In the genomic region with DNA sequence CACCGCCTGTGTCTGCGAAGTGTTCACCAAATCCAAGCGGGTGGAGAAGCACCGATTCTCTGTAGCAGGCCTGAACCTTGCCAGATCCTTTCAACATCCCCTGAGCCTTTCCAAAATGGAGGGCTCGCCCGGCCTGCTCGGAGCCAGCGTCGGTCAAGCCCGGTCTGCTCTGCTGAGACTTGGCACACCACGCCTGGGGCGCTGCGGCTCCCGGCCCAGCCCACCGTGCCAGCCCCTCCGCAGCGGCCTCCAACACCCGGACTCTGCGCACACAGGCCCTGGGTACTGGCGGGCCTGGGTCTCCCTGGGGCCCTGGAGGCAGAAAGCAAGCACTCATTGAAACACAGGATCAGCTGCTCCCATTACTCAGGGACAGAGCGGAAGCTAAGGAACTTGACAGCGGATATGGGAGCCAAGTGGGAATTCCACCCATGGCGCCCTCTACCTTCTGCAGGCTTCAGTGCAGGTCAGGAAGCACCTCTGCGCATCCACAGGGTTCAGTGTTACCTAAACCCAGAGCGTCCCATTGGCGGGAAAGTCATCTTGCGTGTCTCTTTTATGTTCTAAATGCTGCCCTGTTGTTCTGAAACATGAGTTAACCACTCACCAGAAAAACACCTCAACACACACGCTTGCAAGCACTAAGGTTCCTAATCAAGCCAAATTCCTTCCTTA, we compare ENCODE assay signal across 11 cellular contexts.
DNase-seq lines count a peak whose midpoint lies in the region; ATAC-seq and TF ChIP-seq lines count a peak whose summit lies in the region.
"Had no signal": no experiment of that assay in that cellular context is flagged by ENCODE, and none has a peak within 500 bp of the region (broad histone marks: within the 10 kb centered on the region; RNA-seq: fewer than 3 reads in every experiment).

No MANE protein-coding gene starts in this region.

- H3K79me2 ChIP-seq in SK-N-SH (ENCODE audit: insufficient read depth) (no peaks in the 10 kb centered on the region), OCI-LY1 (ENCODE audit: insufficient read depth, low read length) (no peaks in the 10 kb centered on the region)

- TF ChIP-seq RAD21 in SK-N-SH (IDR thresholded peaks at IDR 0.05; ENCODE audit: low read length), result peak; percentile 49

- TF ChIP-seq CTCF in SK-N-SH (IDR thresholded peaks at IDR 0.05) (peak; percentile 54), OCI-LY1 (IDR thresholded peaks at IDR 0.05; ENCODE audit: low read length) (peak; percentile 29), glutamatergic neuron (IDR thresholded peaks at IDR 0.05; ENCODE audit: partially characterized antibody, unreplicated experiment) (peak; percentile 66), stomach (IDR thresholded peaks at IDR 0.05) (peak in 5 of 7 experiments; percentile 15 to 34 (median 25))

- no peak overlapping the region for H3K27ac Mint-ChIP-seq in glutamatergic neuron (ENCODE audit: unreplicated experiment)
- no peak overlapping the region for H3K27ac Mint-ChIP-seq in activated CD4-positive, alpha-beta memory T cell treated with anti-CD3 and anti-CD28 coated beads for 36 hours

- DNase-seq in SK-N-SH, result peak; percentile 66
- peak; percentile 55 for DNase-seq in glutamatergic neuron
- no peak for DNase-seq in stomach
- no peak for DNase-seq in activated CD4-positive, alpha-beta memory T cell treated with anti-CD3 and anti-CD28 coated beads for 36 hours
- DNase-seq: activated CD4-positive, alpha-beta T cell treated with anti-CD3 and anti-CD28 coated beads for 1 hour; C1 segment of cervical spinal cord; stimulated activated CD4-positive, alpha-beta T cell treated with anti-CD3 and anti-CD28 coated beads, Interleukin-4, amount 100 ng/mL, for 1 hour had no signal

- peaks cover 6% of the 10 kb centered on the region for H3K27me3 Mint-ChIP-seq in glutamatergic neuron (ENCODE audit: unreplicated experiment)
- peaks cover 3% of the 10 kb centered on the region for H3K27me3 Mint-ChIP-seq in activated CD4-positive, alpha-beta memory T cell treated with anti-CD3 and anti-CD28 coated beads for 36 hours

- H3K27me3 ChIP-seq in SK-N-SH (ENCODE audit: insufficient read depth) (no peaks in the 10 kb centered on the region), OCI-LY1 (ENCODE audit: insufficient read depth, low read length) (no peaks in the 10 kb centered on the region), stomach (no peaks in the 10 kb centered on the region)

- no peaks in the 10 kb centered on the region for H3K36me3 Mint-ChIP-seq in glutamatergic neuron (ENCODE audit: unreplicated experiment)
- H3K36me3 Mint-ChIP-seq in activated CD4-positive, alpha-beta memory T cell treated with anti-CD3 and anti-CD28 coated beads for 36 hours, result no peaks in the 10 kb centered on the region

- H3K9me3 Mint-ChIP-seq in glutamatergic neuron (ENCODE audit: unreplicated experiment), result no peaks in the 10 kb centered on the region
- H3K9me3 Mint-ChIP-seq in activated CD4-positive, alpha-beta memory T cell treated with anti-CD3 and anti-CD28 coated beads for 36 hours, result no peaks in the 10 kb centered on the region

- H3K9ac ChIP-seq in SK-N-SH, result no peak overlapping the region
- H3K9ac ChIP-seq in OCI-LY1 (ENCODE audit: low read length), result no peak overlapping the region

- no peaks in the 10 kb centered on the region for H3K9me3 ChIP-seq in SK-N-SH
- H3K9me3 ChIP-seq in OCI-LY1 (ENCODE audit: low read length), result no peaks in the 10 kb centered on the region
- H3K9me3 ChIP-seq in stomach, result no peaks in the 10 kb centered on the region

- POLR2A ChIA-PET in SK-N-SH (lab: Yijun Ruan, JAX), result no interaction called here
- POLR2A ChIA-PET in activated CD4-positive, alpha-beta memory T cell treated with anti-CD3 and anti-CD28 coated beads for 36 hours (lab: Charles Lee), result no interaction called here

- H3K9me2 ChIP-seq in SK-N-SH, result no peaks in the 10 kb centered on the region
- no peaks in the 10 kb centered on the region for H3K9me2 ChIP-seq in OCI-LY1 (ENCODE audit: low read depth, low read length)

- H3K4me3 ChIP-seq in SK-N-SH (ENCODE audit: low read depth in 2 of 2, low read length in 1 of 2), result no peak overlapping the region
- H3K4me3 ChIP-seq in OCI-LY1 (ENCODE audit: low read depth, low read length, poor library complexity, severe bottlenecking), result no peak overlapping the region
- no peak overlapping the region for H3K4me3 ChIP-seq in stomach

- ATAC-seq in SK-N-SH treated with all-trans-retinoic acid at 6 μM for 48 hours (no peak), HG03159 (IDR thresholded peaks at IDR 0.05; ENCODE audit: unreplicated experiment) (no peak), GM19023 (IDR thresholded peaks at IDR 0.05; ENCODE audit: unreplicated experiment) (no peak)

- H3K36me3 ChIP-seq in SK-N-SH (replicated peaks in 1 of 2; ENCODE audit: control insufficient read depth in 1 of 2, insufficient read depth in 2 of 2, low read length in 1 of 2) (no peaks in the 10 kb centered on the region), OCI-LY1 (ENCODE audit: insufficient read depth, low read length) (no peaks in the 10 kb centered on the region), stomach (no peaks in the 10 kb centered on the region)

- TF ChIP-seq EP300 in SK-N-SH (IDR thresholded peaks at IDR 0.05; ENCODE audit: borderline replicate concordance in 1 of 2, low read depth in 1 of 2, low read length in 1 of 2), result no peak
- TF ChIP-seq EP300 in stomach (IDR thresholded peaks at IDR 0.05), result no peak

- H3K27ac ChIP-seq in SK-N-SH (ENCODE audit: low read depth in 2 of 2, low read length in 1 of 2), result no peak overlapping the region
- no peak overlapping the region for H3K27ac ChIP-seq in OCI-LY1 (ENCODE audit: low read depth, low read length, poor library complexity, severe bottlenecking)
- H3K27ac ChIP-seq in stomach, result peak overlapping the region in 1 of 5 donors; percentile 13

- H3K4me3 Mint-ChIP-seq in glutamatergic neuron (ENCODE audit: unreplicated experiment), result no peak overlapping the region
- H3K4me3 Mint-ChIP-seq in activated CD4-positive, alpha-beta memory T cell treated with anti-CD3 and anti-CD28 coated beads for 36 hours, result no peak overlapping the region

- H3K4me1 ChIP-seq in SK-N-SH (ENCODE audit: control insufficient read depth in 1 of 2, insufficient read depth in 2 of 2, low read depth in 1 of 2, low read length in 1 of 2) (peaks cover 4 to 14% of the 10 kb centered on the region in 2 experiments; a peak in 3 of 4 replicates), OCI-LY1 (ENCODE audit: insufficient read depth, low read length, severe bottlenecking) (no peaks in the 10 kb centered on the region), stomach (peaks cover 0 to 17% (median 8%) of the 10 kb centered on the region in 4 donors)

- 95% methylated on average over 26 of the region's 28 CpGs for WGBS in SK-N-SH (ENCODE audit: low lambda C conversion rate)
- WGBS in stomach, 5 donors, result 83 to 90% (median 89%) methylated on average over 26 to 28 of the region's 28 CpGs

- TF ChIP-seq POLR2A in stomach (IDR thresholded peaks at IDR 0.05), result no peak

- CTCF ChIA-PET in SK-N-SH (lab: Yijun Ruan, JAX), result interaction anchor here (0.6 to 1.6 kb wide), 4 partner anchors 11 to 868 kb away, joined by 3 to 4 read pairs (median 3); no protein-coding TSS in a partner anchor
- CTCF ChIA-PET in activated CD4-positive, alpha-beta memory T cell treated with anti-CD3 and anti-CD28 coated beads for 36 hours (lab: Charles Lee), result no interaction called here

- H3F3A ChIP-seq in SK-N-SH (replicated peaks; ENCODE audit: insufficient read depth), result no peaks in the 10 kb centered on the region
- H3F3A ChIP-seq in OCI-LY1 (ENCODE audit: insufficient read depth, low read length), result no peaks in the 10 kb centered on the region

- intact Hi-C loops in stomach (cut with DNase I; ENCODE audit: low total_unique reads), result no loop called here
- intact Hi-C loops in activated CD4-positive, alpha-beta memory T cell treated with anti-CD3 and anti-CD28 coated beads for 36 hours (cut with micrococcal nuclease), result no loop called here

- H3K4me1 Mint-ChIP-seq in glutamatergic neuron (ENCODE audit: low read depth, unreplicated experiment), result peaks cover 13% of the 10 kb centered on the region
- no peaks in the 10 kb centered on the region for H3K4me1 Mint-ChIP-seq in activated CD4-positive, alpha-beta memory T cell treated with anti-CD3 and anti-CD28 coated beads for 36 hours (ENCODE audit: low read depth)

- H2AFZ ChIP-seq in SK-N-SH (ENCODE audit: low read depth), result no peak overlapping the region
- H2AFZ ChIP-seq in OCI-LY1 (ENCODE audit: low read length), result no peak overlapping the region

- H4K20me1 ChIP-seq in SK-N-SH (ENCODE audit: insufficient read depth), result no peaks in the 10 kb centered on the region
- no peaks in the 10 kb centered on the region for H4K20me1 ChIP-seq in OCI-LY1 (ENCODE audit: insufficient read depth, low read length)

- H3K4me2 ChIP-seq in SK-N-SH, result no peak overlapping the region
- no peak overlapping the region for H3K4me2 ChIP-seq in OCI-LY1 (ENCODE audit: low read length)

TF ChIP-seq in SK-N-SH, 30 proteins besides CTCF, POLR2A, EP300 and RAD21:
- TF ChIP-seq SMC3 (IDR thresholded peaks at IDR 0.05; ENCODE audit: low read depth, low read length) (peak; percentile 18; the same call in 1 of the 2 replicates), EZH2phosphoT487 (IDR thresholded peaks at IDR 0.05; ENCODE audit: borderline replicate concordance, low read depth) (no peak)

TF ChIP-seq in SK-N-SH treated with all-trans-retinoic acid at 6 μM for 48 hours, 23 proteins besides CTCF, POLR2A, EP300 and RAD21:
- TF ChIP-seq, protein P1, sequence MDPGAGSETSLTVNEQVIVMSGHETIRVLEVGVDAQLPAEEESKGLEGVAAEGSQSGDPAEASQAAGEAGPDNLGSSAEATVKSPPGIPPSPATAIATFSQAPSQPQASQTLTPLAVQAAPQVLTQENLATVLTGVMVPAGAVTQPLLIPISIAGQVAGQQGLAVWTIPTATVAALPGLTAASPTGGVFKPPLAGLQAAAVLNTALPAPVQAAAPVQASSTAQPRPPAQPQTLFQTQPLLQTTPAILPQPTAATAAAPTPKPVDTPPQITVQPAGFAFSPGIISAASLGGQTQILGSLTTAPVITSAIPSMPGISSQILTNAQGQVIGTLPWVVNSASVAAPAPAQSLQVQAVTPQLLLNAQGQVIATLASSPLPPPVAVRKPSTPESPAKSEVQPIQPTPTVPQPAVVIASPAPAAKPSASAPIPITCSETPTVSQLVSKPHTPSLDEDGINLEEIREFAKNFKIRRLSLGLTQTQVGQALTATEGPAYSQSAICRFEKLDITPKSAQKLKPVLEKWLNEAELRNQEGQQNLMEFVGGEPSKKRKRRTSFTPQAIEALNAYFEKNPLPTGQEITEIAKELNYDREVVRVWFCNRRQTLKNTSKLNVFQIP (CRISPR knock-in tag; IDR thresholded peaks at IDR 0.05; ENCODE audit: borderline replicate concordance, low read depth), result no peak
- no peak for TF ChIP-seq ZNF8 (CRISPR knock-in tag; IDR thresholded peaks at IDR 0.05)

Comparison
In these comparisons a context has a peak if more than half of its experiments do, and no peak if none do; other contexts are left out.
1. DNase-seq: peak in SK-N-SH (single experiment) and glutamatergic neuron (single experiment); none in stomach (single experiment) and activated CD4-positive, alpha-beta memory T cell treated with anti-CD3 and anti-CD28 coated beads for 36 hours (single experiment).
2. Peak in every context shown above with its lines, with median percentiles within 50 percentile points of each other: CTCF ChIP-seq.